In genomic region chr3:4416961-4417360, GRCh38 we compare ENCODE assay signal across 13 cellular contexts. TPM values are rescaled to one million over a fixed set of nuclear protein-coding genes. Genes with fewer than 3 reads are reported as not detected.
DNase-seq lines count a peak whose midpoint lies in the region; ATAC-seq and TF ChIP-seq lines count a peak whose summit lies in the region.
"Had no signal": no experiment of that assay in that cellular context is flagged by ENCODE, and none has a peak within 500 bp of the region (broad histone marks: within the 10 kb centered on the region; RNA-seq: fewer than 3 reads in every experiment).

No MANE protein-coding gene starts in this region.

- no peaks in the 10 kb centered on the region for H3K9me3 Mint-ChIP-seq in progenitor cell of endocrine pancreas (ENCODE audit: low read depth)
- H3K9me3 Mint-ChIP-seq: activated naive CD8-positive, alpha-beta T cell treated with anti-CD3 and anti-CD28 coated beads for 36 hours; CD4-positive, alpha-beta memory T cell had no signal

- H3K9me3 ChIP-seq in heart right ventricle: no peaks in the 10 kb centered on the region
- no peaks in the 10 kb centered on the region for H3K9me3 ChIP-seq in right atrium auricular region
- no peaks in the 10 kb centered on the region for H3K9me3 ChIP-seq in SK-N-SH
- no peaks in the 10 kb centered on the region for H3K9me3 ChIP-seq in thoracic aorta

- peak overlapping the region; percentile 55; the same call in 1 of the 2 replicates for H3K4me2 ChIP-seq in SK-N-SH

- TF ChIP-seq CTCF in heart right ventricle (IDR thresholded peaks at IDR 0.05): no peak
- TF ChIP-seq CTCF in right atrium auricular region (IDR thresholded peaks at IDR 0.05): no peak
- no peak for TF ChIP-seq CTCF in SK-N-SH (IDR thresholded peaks at IDR 0.05)
- no peak for TF ChIP-seq CTCF in fibroblast of the aortic adventitia (IDR thresholded peaks at IDR 0.05; ENCODE audit: insufficient read depth, low read length)
- TF ChIP-seq CTCF in thoracic aorta (IDR thresholded peaks at IDR 0.05): no peak
- no peak for TF ChIP-seq CTCF in progenitor cell of endocrine pancreas (IDR thresholded peaks at IDR 0.05; ENCODE audit: unreplicated experiment)

- H3K36me3 ChIP-seq in heart right ventricle (peaks cover 0 to 53% (median 0%) of the 10 kb centered on the region in 9 donors), right atrium auricular region (peaks cover 9% of the 10 kb centered on the region), SK-N-SH (replicated peaks in 1 of 2; ENCODE audit: control insufficient read depth in 1 of 2, insufficient read depth in 2 of 2, low read length in 1 of 2) (peaks cover 0 to 3% of the 10 kb centered on the region in 2 experiments), thoracic aorta (no peaks in the 10 kb centered on the region)

- peak; percentile 70 to 88; a peak in 3 of 4 replicates for TF ChIP-seq EP300 in SK-N-SH (IDR thresholded peaks at IDR 0.05; ENCODE audit: borderline replicate concordance in 1 of 2, low read depth in 1 of 2, low read length in 1 of 2)

- H3K4me1 ChIP-seq in heart right ventricle (peaks cover 0 to 19% (median 0%) of the 10 kb centered on the region in 9 donors), right atrium auricular region (peaks cover 0 to 6% of the 10 kb centered on the region in 2 donors), SK-N-SH (ENCODE audit: control insufficient read depth in 1 of 2, insufficient read depth in 2 of 2, low read depth in 1 of 2, low read length in 1 of 2) (peaks cover 19 to 23% of the 10 kb centered on the region in 2 experiments), thoracic aorta (ENCODE audit: control insufficient read depth in 1 of 2, low read depth in 2 of 2) (peaks cover 14 to 34% of the 10 kb centered on the region in 2 donors)

- CTCF ChIA-PET in SK-N-SH (lab: Yijun Ruan, JAX): no interaction called here

- intact Hi-C loops in heart right ventricle (cut with DNase I): no loop called here

- H3K27me3 Mint-ChIP-seq in progenitor cell of endocrine pancreas: no peaks in the 10 kb centered on the region
- H3K27me3 Mint-ChIP-seq: activated naive CD8-positive, alpha-beta T cell treated with anti-CD3 and anti-CD28 coated beads for 36 hours; CD4-positive, alpha-beta memory T cell; T-helper 17 cell had no signal

- H3K79me2 ChIP-seq in SK-N-SH (ENCODE audit: insufficient read depth): no peaks in the 10 kb centered on the region

- H3K4me1 Mint-ChIP-seq in progenitor cell of endocrine pancreas (ENCODE audit: low read depth): peaks cover 2% of the 10 kb centered on the region
- H3K4me1 Mint-ChIP-seq: CD4-positive, alpha-beta memory T cell; T-helper 17 cell had no signal

- H4K20me1 ChIP-seq in SK-N-SH (ENCODE audit: insufficient read depth): no peaks in the 10 kb centered on the region

- H3K4me3 Mint-ChIP-seq in progenitor cell of endocrine pancreas (ENCODE audit: low read depth): no peak overlapping the region
- H3K4me3 Mint-ChIP-seq: activated naive CD8-positive, alpha-beta T cell treated with anti-CD3 and anti-CD28 coated beads for 36 hours; CD4-positive, alpha-beta memory T cell; T-helper 17 cell had no signal

- peaks cover 23% of the 10 kb centered on the region for H3F3A ChIP-seq in SK-N-SH (replicated peaks; ENCODE audit: insufficient read depth)

- ATAC-seq in heart right ventricle (peak in 6 of 8 donors; percentile 14 to 64 (median 48)), thoracic aorta (ENCODE audit: insufficient number of reproducible peaks, low FRiP score, low read depth) (peak; percentile 89)
- ATAC-seq: T-helper 17 cell had no signal

- DNase-seq in heart right ventricle (peak in 1 of 2 donors; percentile 13), right atrium auricular region (ENCODE audit: low spot score) (no peak), SK-N-SH (peak; percentile 45), fibroblast of the aortic adventitia (ENCODE audit: low read depth) (peak; percentile 87), thoracic aorta (ENCODE audit: low spot score) (peak; percentile 64), progenitor cell of endocrine pancreas (ENCODE audit: low spot score, unreplicated experiment) (no peak), NCI-H345 (lab: John Stamatoyannopoulos, UW) (no peak)
- DNase-seq in activated naive CD4-positive, alpha-beta T cell (lab: John Stamatoyannopoulos, UW): no peak
- DNase-seq: activated naive CD8-positive, alpha-beta T cell treated with anti-CD3 and anti-CD28 coated beads for 36 hours; CD4-positive, alpha-beta memory T cell; NCI-H1092; T-helper 17 cell had no signal

- no peak overlapping the region for H3K4me3 ChIP-seq in heart right ventricle
- no peak overlapping the region for H3K4me3 ChIP-seq in right atrium auricular region
- H3K4me3 ChIP-seq in SK-N-SH (ENCODE audit: low read depth in 2 of 2, low read length in 1 of 2): no peak overlapping the region
- H3K4me3 ChIP-seq in fibroblast of the aortic adventitia (ENCODE audit: low read depth, low read length): no peak overlapping the region
- no peak overlapping the region for H3K4me3 ChIP-seq in thoracic aorta
- H3K4me3 ChIP-seq: skin epidermis had no signal

- no peak overlapping the region for H2AFZ ChIP-seq in SK-N-SH (ENCODE audit: low read depth)

- H3K9ac ChIP-seq in SK-N-SH: peak overlapping the region; percentile 67; the same call in 1 of the 2 replicates

- POLR2A ChIA-PET in SK-N-SH (lab: Yijun Ruan, JAX): no interaction called here

- peaks cover 1% of the 10 kb centered on the region for H3K36me3 Mint-ChIP-seq in progenitor cell of endocrine pancreas (ENCODE audit: insufficient read depth)

- H3K27me3 ChIP-seq in heart right ventricle (no peaks in the 10 kb centered on the region), right atrium auricular region (no peaks in the 10 kb centered on the region), SK-N-SH (ENCODE audit: insufficient read depth) (no peaks in the 10 kb centered on the region), thoracic aorta (replicated peaks; ENCODE audit: insufficient read depth) (no peaks in the 10 kb centered on the region)

- H3K27ac ChIP-seq in heart right ventricle: peak overlapping the region in 8 of 10 donors; percentile 8 to 69 (median 38)
- H3K27ac ChIP-seq in right atrium auricular region: peak overlapping the region in 1 of 2 donors; percentile 14
- peak overlapping the region; percentile 62 to 96 for H3K27ac ChIP-seq in SK-N-SH (ENCODE audit: low read depth in 2 of 2, low read length in 1 of 2)
- peak overlapping the region; percentile 85 to 87 for H3K27ac ChIP-seq in thoracic aorta

- WGBS in heart right ventricle, 2 donors: 86 to 93% methylated on average over 6 of the region's 6 CpGs
- WGBS in SK-N-SH (ENCODE audit: low lambda C conversion rate): 3% methylated on average over 6 of the region's 6 CpGs

- TF ChIP-seq RAD21 in SK-N-SH (IDR thresholded peaks at IDR 0.05; ENCODE audit: low read length): peak; percentile 16; the same call in 1 of the 2 replicates

- H3K27ac Mint-ChIP-seq in progenitor cell of endocrine pancreas: no peak overlapping the region
- H3K27ac Mint-ChIP-seq: activated naive CD8-positive, alpha-beta T cell treated with anti-CD3 and anti-CD28 coated beads for 36 hours; T-helper 17 cell had no signal

- H3K9me2 ChIP-seq in SK-N-SH: no peaks in the 10 kb centered on the region

TF ChIP-seq in SK-N-SH, 30 proteins besides CTCF, POLR2A, EP300 and RAD21 (continues in another document):
- TF ChIP-seq USF2 (IDR thresholded peaks at IDR 0.05; ENCODE audit: borderline replicate concordance, low read depth, low read length) (no peak), POLR2AphosphoS5 (IDR thresholded peaks at IDR 0.05; ENCODE audit: low read depth, low read length) (peak; percentile 70), RCOR1 (IDR thresholded peaks at IDR 0.05; ENCODE audit: low read length) (peak; percentile 36; the same call in 1 of the 2 replicates), YY1 (IDR thresholded peaks at IDR 0.05; ENCODE audit: low read depth) (no peak), RFX5 (IDR thresholded peaks at IDR 0.05; ENCODE audit: low read length) (no peak), SIN3A (IDR thresholded peaks at IDR 0.05; ENCODE audit: borderline replicate concordance, low read depth, low read length) (peak; percentile 84; the same call in 1 of the 2 replicates), TCF12 (IDR thresholded peaks at IDR 0.05) (peak; percentile 95), ZBTB33 (IDR thresholded peaks at IDR 0.05; ENCODE audit: borderline replicate concordance, low read depth) (peak; percentile 71; the same call in 1 of the 2 replicates), NFIC (IDR thresholded peaks at IDR 0.05; ENCODE audit: borderline replicate concordance) (peak; percentile 99)

RNA-seq across cellular contexts. Expression of gene SUMF1, which starts 50.1 kb away (rescaled TPM):
- 10 to 100 TPM in 4 of 10 donors, 1 to 10 TPM in 6; 6.9 to 15.1 (median 8.9) TPM for total RNA-seq in heart right ventricle
- 1 to 10 TPM; 3.7 to 9.5 TPM for polyA plus RNA-seq in heart right ventricle
- total RNA-seq in right atrium auricular region: 10 to 100 TPM; 12.1 to 22.6 TPM
- 56.9 and 74.9 TPM in 2 replicates for polyA plus RNA-seq in SK-N-SH (2012; rRNA removed)
- polyA plus RNA-seq in SK-N-SH (2012; cell fraction: cytosol; rRNA removed): 64.7 and 74.9 TPM in 2 replicates
- polyA plus RNA-seq in SK-N-SH (2012; cell fraction: nucleus; rRNA removed): 37.0 and 45.0 TPM in 2 replicates
- 43.3 and 45.6 TPM in 2 replicates for total RNA-seq in fibroblast of the aortic adventitia (ENCODE audit: low replicate concordance)
- total RNA-seq in thoracic aorta: 10 to 100 TPM; 35.0 to 63.5 TPM
- 23.3 and 25.0 TPM in 2 replicates for total RNA-seq in progenitor cell of endocrine pancreas

Comparison
In these comparisons a context has a peak if more than half of its experiments do, and no peak if none do; other contexts are left out.
1. DNase-seq: peak in SK-N-SH (single experiment), fibroblast of the aortic adventitia (single experiment) and thoracic aorta (single experiment); none in right atrium auricular region (single experiment), activated naive CD4-positive, alpha-beta T cell (0 of 4), progenitor cell of endocrine pancreas (single experiment) and NCI-H345 (single experiment).